1 cellular context compared by ENCODE assay signal in the genomic region with DNA sequence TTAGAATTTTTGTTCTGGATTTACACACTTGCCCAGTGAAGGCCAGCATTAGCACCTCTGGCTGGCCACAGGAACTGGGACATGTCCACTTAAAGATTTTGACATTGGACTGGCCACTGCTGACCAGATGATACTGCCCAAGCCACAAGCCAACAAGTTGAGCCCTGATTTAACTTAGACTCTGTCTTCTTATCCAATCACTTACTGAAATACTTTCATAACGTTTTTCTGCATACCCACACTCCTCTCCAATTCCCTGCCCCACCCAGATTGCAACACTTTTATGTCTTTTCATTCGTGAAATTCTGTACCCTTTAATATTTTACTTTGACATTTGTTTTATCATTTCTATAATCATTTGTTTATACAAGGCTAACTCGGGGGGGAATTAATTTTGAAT.
TF ChIP-seq lines count a peak whose summit lies in the region.

No MANE protein-coding gene starts in this region.

TF ChIP-seq in WTC11, 78 proteins besides CTCF, POLR2A, EP300 and RAD21:
- TF ChIP-seq, protein P1, sequence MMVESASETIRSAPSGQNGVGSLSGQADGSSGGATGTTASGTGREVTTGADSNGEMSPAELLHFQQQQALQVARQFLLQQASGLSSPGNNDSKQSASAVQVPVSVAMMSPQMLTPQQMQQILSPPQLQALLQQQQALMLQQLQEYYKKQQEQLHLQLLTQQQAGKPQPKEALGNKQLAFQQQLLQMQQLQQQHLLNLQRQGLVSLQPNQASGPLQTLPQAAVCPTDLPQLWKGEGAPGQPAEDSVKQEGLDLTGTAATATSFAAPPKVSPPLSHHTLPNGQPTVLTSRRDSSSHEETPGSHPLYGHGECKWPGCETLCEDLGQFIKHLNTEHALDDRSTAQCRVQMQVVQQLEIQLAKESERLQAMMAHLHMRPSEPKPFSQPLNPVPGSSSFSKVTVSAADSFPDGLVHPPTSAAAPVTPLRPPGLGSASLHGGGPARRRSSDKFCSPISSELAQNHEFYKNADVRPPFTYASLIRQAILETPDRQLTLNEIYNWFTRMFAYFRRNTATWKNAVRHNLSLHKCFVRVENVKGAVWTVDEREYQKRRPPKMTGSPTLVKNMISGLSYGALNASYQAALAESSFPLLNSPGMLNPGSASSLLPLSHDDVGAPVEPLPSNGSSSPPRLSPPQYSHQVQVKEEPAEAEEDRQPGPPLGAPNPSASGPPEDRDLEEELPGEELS (CRISPR knock-in tag; IDR thresholded peaks at IDR 0.05) = no peak
- TF ChIP-seq, protein P2, sequence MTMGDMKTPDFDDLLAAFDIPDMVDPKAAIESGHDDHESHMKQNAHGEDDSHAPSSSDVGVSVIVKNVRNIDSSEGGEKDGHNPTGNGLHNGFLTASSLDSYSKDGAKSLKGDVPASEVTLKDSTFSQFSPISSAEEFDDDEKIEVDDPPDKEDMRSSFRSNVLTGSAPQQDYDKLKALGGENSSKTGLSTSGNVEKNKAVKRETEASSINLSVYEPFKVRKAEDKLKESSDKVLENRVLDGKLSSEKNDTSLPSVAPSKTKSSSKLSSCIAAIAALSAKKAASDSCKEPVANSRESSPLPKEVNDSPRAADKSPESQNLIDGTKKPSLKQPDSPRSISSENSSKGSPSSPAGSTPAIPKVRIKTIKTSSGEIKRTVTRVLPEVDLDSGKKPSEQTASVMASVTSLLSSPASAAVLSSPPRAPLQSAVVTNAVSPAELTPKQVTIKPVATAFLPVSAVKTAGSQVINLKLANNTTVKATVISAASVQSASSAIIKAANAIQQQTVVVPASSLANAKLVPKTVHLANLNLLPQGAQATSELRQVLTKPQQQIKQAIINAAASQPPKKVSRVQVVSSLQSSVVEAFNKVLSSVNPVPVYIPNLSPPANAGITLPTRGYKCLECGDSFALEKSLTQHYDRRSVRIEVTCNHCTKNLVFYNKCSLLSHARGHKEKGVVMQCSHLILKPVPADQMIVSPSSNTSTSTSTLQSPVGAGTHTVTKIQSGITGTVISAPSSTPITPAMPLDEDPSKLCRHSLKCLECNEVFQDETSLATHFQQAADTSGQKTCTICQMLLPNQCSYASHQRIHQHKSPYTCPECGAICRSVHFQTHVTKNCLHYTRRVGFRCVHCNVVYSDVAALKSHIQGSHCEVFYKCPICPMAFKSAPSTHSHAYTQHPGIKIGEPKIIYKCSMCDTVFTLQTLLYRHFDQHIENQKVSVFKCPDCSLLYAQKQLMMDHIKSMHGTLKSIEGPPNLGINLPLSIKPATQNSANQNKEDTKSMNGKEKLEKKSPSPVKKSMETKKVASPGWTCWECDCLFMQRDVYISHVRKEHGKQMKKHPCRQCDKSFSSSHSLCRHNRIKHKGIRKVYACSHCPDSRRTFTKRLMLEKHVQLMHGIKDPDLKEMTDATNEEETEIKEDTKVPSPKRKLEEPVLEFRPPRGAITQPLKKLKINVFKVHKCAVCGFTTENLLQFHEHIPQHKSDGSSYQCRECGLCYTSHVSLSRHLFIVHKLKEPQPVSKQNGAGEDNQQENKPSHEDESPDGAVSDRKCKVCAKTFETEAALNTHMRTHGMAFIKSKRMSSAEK (CRISPR knock-in tag; IDR thresholded peaks at IDR 0.05; ENCODE audit: borderline replicate concordance) = no peak
- TF ChIP-seq ESRRA (CRISPR knock-in tag; IDR thresholded peaks at IDR 0.05; ENCODE audit: borderline replicate concordance) (no peak), PRRX2 (CRISPR knock-in tag; IDR thresholded peaks at IDR 0.05) (no peak), CREM (CRISPR knock-in tag; IDR thresholded peaks at IDR 0.05) (no peak), RELA (CRISPR knock-in tag; IDR thresholded peaks at IDR 0.05; ENCODE audit: borderline replicate concordance) (no peak), ZNF396 (CRISPR knock-in tag; IDR thresholded peaks at IDR 0.05; ENCODE audit: borderline replicate concordance) (no peak)
- TF ChIP-seq, protein P3, sequence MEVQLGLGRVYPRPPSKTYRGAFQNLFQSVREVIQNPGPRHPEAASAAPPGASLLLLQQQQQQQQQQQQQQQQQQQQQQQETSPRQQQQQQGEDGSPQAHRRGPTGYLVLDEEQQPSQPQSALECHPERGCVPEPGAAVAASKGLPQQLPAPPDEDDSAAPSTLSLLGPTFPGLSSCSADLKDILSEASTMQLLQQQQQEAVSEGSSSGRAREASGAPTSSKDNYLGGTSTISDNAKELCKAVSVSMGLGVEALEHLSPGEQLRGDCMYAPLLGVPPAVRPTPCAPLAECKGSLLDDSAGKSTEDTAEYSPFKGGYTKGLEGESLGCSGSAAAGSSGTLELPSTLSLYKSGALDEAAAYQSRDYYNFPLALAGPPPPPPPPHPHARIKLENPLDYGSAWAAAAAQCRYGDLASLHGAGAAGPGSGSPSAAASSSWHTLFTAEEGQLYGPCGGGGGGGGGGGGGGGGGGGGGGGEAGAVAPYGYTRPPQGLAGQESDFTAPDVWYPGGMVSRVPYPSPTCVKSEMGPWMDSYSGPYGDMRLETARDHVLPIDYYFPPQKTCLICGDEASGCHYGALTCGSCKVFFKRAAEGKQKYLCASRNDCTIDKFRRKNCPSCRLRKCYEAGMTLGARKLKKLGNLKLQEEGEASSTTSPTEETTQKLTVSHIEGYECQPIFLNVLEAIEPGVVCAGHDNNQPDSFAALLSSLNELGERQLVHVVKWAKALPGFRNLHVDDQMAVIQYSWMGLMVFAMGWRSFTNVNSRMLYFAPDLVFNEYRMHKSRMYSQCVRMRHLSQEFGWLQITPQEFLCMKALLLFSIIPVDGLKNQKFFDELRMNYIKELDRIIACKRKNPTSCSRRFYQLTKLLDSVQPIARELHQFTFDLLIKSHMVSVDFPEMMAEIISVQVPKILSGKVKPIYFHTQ (CRISPR knock-in tag; IDR thresholded peaks at IDR 0.05) = no peak
- TF ChIP-seq, protein P4, sequence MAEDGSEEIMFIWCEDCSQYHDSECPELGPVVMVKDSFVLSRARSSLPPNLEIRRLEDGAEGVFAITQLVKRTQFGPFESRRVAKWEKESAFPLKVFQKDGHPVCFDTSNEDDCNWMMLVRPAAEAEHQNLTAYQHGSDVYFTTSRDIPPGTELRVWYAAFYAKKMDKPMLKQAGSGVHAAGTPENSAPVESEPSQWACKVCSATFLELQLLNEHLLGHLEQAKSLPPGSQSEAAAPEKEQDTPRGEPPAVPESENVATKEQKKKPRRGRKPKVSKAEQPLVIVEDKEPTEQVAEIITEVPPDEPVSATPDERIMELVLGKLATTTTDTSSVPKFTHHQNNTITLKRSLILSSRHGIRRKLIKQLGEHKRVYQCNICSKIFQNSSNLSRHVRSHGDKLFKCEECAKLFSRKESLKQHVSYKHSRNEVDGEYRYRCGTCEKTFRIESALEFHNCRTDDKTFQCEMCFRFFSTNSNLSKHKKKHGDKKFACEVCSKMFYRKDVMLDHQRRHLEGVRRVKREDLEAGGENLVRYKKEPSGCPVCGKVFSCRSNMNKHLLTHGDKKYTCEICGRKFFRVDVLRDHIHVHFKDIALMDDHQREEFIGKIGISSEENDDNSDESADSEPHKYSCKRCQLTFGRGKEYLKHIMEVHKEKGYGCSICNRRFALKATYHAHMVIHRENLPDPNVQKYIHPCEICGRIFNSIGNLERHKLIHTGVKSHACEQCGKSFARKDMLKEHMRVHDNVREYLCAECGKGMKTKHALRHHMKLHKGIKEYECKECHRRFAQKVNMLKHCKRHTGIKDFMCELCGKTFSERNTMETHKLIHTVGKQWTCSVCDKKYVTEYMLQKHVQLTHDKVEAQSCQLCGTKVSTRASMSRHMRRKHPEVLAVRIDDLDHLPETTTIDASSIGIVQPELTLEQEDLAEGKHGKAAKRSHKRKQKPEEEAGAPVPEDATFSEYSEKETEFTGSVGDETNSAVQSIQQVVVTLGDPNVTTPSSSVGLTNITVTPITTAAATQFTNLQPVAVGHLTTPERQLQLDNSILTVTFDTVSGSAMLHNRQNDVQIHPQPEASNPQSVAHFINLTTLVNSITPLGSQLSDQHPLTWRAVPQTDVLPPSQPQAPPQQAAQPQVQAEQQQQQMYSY (CRISPR knock-in tag; IDR thresholded peaks at IDR 0.05) = no peak
- TF ChIP-seq, protein P5, sequence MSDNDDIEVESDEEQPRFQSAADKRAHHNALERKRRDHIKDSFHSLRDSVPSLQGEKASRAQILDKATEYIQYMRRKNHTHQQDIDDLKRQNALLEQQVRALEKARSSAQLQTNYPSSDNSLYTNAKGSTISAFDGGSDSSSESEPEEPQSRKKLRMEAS (CRISPR knock-in tag; IDR thresholded peaks at IDR 0.05) = no peak
- TF ChIP-seq, protein P6, sequence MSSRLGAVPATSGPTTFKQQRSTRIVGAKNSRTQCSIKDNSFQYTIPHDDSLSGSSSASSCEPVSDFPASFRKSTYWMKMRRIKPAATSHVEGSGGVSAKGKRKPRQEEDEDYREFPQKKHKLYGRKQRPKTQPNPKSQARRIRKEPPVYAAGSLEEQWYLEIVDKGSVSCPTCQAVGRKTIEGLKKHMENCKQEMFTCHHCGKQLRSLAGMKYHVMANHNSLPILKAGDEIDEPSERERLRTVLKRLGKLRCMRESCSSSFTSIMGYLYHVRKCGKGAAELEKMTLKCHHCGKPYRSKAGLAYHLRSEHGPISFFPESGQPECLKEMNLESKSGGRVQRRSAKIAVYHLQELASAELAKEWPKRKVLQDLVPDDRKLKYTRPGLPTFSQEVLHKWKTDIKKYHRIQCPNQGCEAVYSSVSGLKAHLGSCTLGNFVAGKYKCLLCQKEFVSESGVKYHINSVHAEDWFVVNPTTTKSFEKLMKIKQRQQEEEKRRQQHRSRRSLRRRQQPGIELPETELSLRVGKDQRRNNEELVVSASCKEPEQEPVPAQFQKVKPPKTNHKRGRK (CRISPR knock-in tag; IDR thresholded peaks at IDR 0.05; ENCODE audit: borderline replicate concordance) = no peak
TF ChIP-seq in WTC11: peak in this region for 0.
